ENCODE assay signal across 8 cellular contexts in genomic region chr5:2038337-2039179, GRCh38.
DNase-seq lines count a peak whose midpoint lies in the region; ATAC-seq and TF ChIP-seq lines count a peak whose summit lies in the region.

No MANE protein-coding gene starts in this region.

- no peak overlapping the region for H2AFZ ChIP-seq in OCI-LY1 (ENCODE audit: low read length)
- H2AFZ ChIP-seq in neuronal stem cell (ENCODE audit: low read length): peak overlapping the region; percentile 94

- H3K23ac ChIP-seq in neuronal stem cell (ENCODE audit: low read depth, low read length, poor library complexity): no peak overlapping the region

- no peak overlapping the region for H2AK5ac ChIP-seq in neuronal stem cell (ENCODE audit: low read depth, low read length)

- H2BK120ac ChIP-seq in neuronal stem cell (ENCODE audit: low read depth, low read length): no peak overlapping the region

- H3K79me1 ChIP-seq in neuronal stem cell (ENCODE audit: low read depth, low read length): no peaks in the 10 kb centered on the region

- DNase-seq in activated T-helper 1 cell treated with Interleukin-2 at 50 U/mL for 16 hours (ENCODE audit: low read depth) (peak; percentile 26), fibroblast of pulmonary artery (ENCODE audit: low read depth) (peak; percentile 42), neuronal stem cell (ENCODE audit: low spot score) (peak; percentile 92), superior temporal gyrus (ENCODE audit: extremely low spot score) (peak; percentile 63)

- H2BK5ac ChIP-seq in neuronal stem cell (ENCODE audit: low read length): no peak overlapping the region

- no peaks in the 10 kb centered on the region for H3K9me2 ChIP-seq in OCI-LY1 (ENCODE audit: low read depth, low read length)

- H3F3A ChIP-seq in OCI-LY1 (ENCODE audit: insufficient read depth, low read length): no peaks in the 10 kb centered on the region

- H3K27me3 ChIP-seq in BLaER1 treated with 17β-estradiol and CSF1 and Interleukin-3, amounts not matched to agents 10 nM and 100 nM: peaks cover 0 to 52% (median 6%) of the 10 kb centered on the region in 11 experiments; a peak in 9 of 22 replicates
- H3K27me3 ChIP-seq in OCI-LY1 (ENCODE audit: insufficient read depth, low read length) (no peaks in the 10 kb centered on the region), neuronal stem cell (ENCODE audit: control insufficient read depth in 3 of 3, insufficient read depth in 3 of 3, low read depth in 1 of 3, low read length in 3 of 3) (peaks cover 0 to 3% (median 0%) of the 10 kb centered on the region in 3 experiments)

- H4K8ac ChIP-seq in neuronal stem cell (ENCODE audit: low read depth, low read length): no peak overlapping the region

- peak overlapping the region; percentile 89 for H3K18ac ChIP-seq in neuronal stem cell (ENCODE audit: low read length)

- H4K20me1 ChIP-seq in BLaER1 treated with 17β-estradiol and CSF1 and Interleukin-3, amounts not matched to agents 10 nM and 100 nM: peaks cover 0 to 11% (median 0%) of the 10 kb centered on the region in 11 experiments; a peak in 2 of 22 replicates
- no peaks in the 10 kb centered on the region for H4K20me1 ChIP-seq in OCI-LY1 (ENCODE audit: insufficient read depth, low read length)

- H4K91ac ChIP-seq in neuronal stem cell (ENCODE audit: low read depth, low read length, poor library complexity): no peak overlapping the region

- peak overlapping the region; percentile 56 to 78 (median 66); a peak in 21 of 22 replicates for H3K9ac ChIP-seq in BLaER1 treated with 17β-estradiol and CSF1 and Interleukin-3, amounts not matched to agents 10 nM and 100 nM
- H3K9ac ChIP-seq in OCI-LY1 (ENCODE audit: low read length): no peak overlapping the region
- H3K9ac ChIP-seq in neuronal stem cell (ENCODE audit: low read depth, low read length, poor library complexity): peak overlapping the region; percentile 85

- peak; percentile 95 for ATAC-seq in GM19324 (IDR thresholded peaks at IDR 0.05; ENCODE audit: low FRiP score, unreplicated experiment)
- ATAC-seq in HG03439 (IDR thresholded peaks at IDR 0.05; ENCODE audit: unreplicated experiment): peak; percentile 92

- TF ChIP-seq CTCF in OCI-LY1 (IDR thresholded peaks at IDR 0.05; ENCODE audit: low read length): peak; percentile 87
- TF ChIP-seq CTCF in fibroblast of pulmonary artery (IDR thresholded peaks at IDR 0.05; ENCODE audit: low read length, missing control alignments): peak; percentile 46

- no peaks in the 10 kb centered on the region for H3K36me3 ChIP-seq in BLaER1 treated with 17β-estradiol and CSF1 and Interleukin-3, amounts not matched to agents 10 nM and 100 nM
- no peaks in the 10 kb centered on the region for H3K36me3 ChIP-seq in OCI-LY1 (ENCODE audit: insufficient read depth, low read length)
- H3K36me3 ChIP-seq in neuronal stem cell (replicated peaks in 1 of 2; ENCODE audit: control insufficient read depth in 2 of 2, insufficient read depth in 2 of 2, low read length in 2 of 2): no peaks in the 10 kb centered on the region

- peak overlapping the region; percentile 58 to 72 (median 65) for H3K4me3 ChIP-seq in BLaER1 treated with 17β-estradiol and CSF1 and Interleukin-3, amounts not matched to agents 10 nM and 100 nM
- H3K4me3 ChIP-seq in OCI-LY1 (ENCODE audit: low read depth, low read length, poor library complexity, severe bottlenecking) (peak overlapping the region; percentile 45), fibroblast of pulmonary artery (replicated peaks; ENCODE audit: low read depth, low read length) (no peak overlapping the region), neuronal stem cell (ENCODE audit: low read length in 2 of 2) (peak overlapping the region; percentile 9 to 75)

- H3K27ac ChIP-seq in BLaER1 treated with 17β-estradiol and CSF1 and Interleukin-3, amounts not matched to agents 10 nM and 100 nM: peak overlapping the region in 7 of 11 experiments; percentile 1 to 43 (median 25); a peak in 7 of 22 replicates
- H3K27ac ChIP-seq in OCI-LY1 (ENCODE audit: low read depth, low read length, poor library complexity, severe bottlenecking) (no peak overlapping the region), neuronal stem cell (replicated peaks; ENCODE audit: low read length) (no peak overlapping the region)

- peak overlapping the region; percentile 67 to 95 (median 89) for H3K4me2 ChIP-seq in BLaER1 treated with 17β-estradiol and CSF1 and Interleukin-3, amounts not matched to agents 10 nM and 100 nM
- H3K4me2 ChIP-seq in OCI-LY1 (ENCODE audit: low read length) (peak overlapping the region; percentile 31; the same call in 1 of the 2 replicates), neuronal stem cell (ENCODE audit: insufficient read depth, low read length, poor library complexity, severe bottlenecking) (peak overlapping the region; percentile 82)

- no peak overlapping the region for H3K4ac ChIP-seq in neuronal stem cell (ENCODE audit: low read length)

- H3K79me2 ChIP-seq in OCI-LY1 (ENCODE audit: insufficient read depth, low read length): no peaks in the 10 kb centered on the region

- H3K14ac ChIP-seq in neuronal stem cell (ENCODE audit: low read length): no peak overlapping the region

- H2BK15ac ChIP-seq in neuronal stem cell (ENCODE audit: low read length): no peak overlapping the region

- peaks cover 0 to 8% (median 4%) of the 10 kb centered on the region in 10 experiments; a peak in 10 of 20 replicates for H3K4me1 ChIP-seq in BLaER1 treated with 17β-estradiol and CSF1 and Interleukin-3, amounts not matched to agents 10 nM and 100 nM
- H3K4me1 ChIP-seq in OCI-LY1 (ENCODE audit: insufficient read depth, low read length, severe bottlenecking) (no peaks in the 10 kb centered on the region), neuronal stem cell (ENCODE audit: control insufficient read depth in 2 of 2, insufficient read depth in 1 of 2, low read depth in 1 of 2, low read length in 2 of 2) (no peaks in the 10 kb centered on the region)

- no CpG with 5 or more reads among the region's 57 CpGs for WGBS in neuronal stem cell (ENCODE audit: extremely low coverage in 2 of 2, insufficient read length in 2 of 2, insufficient replicate concordance in 1 of 2), 2 donors

- no peak overlapping the region for H2BK12ac ChIP-seq in neuronal stem cell (ENCODE audit: low read length)

- H3K9me3 ChIP-seq in BLaER1 treated with 17β-estradiol and CSF1 and Interleukin-3, amounts not matched to agents 10 nM and 100 nM (replicated peaks in 1 of 11): peaks cover under 1 to 5% (median 2%) of the 10 kb centered on the region in 11 experiments; a peak in 18 of 22 replicates
- H3K9me3 ChIP-seq in OCI-LY1 (ENCODE audit: low read length) (no peaks in the 10 kb centered on the region), neuronal stem cell (replicated peaks in 1 of 2; ENCODE audit: control insufficient read depth in 2 of 2, insufficient read depth in 1 of 2, low read depth in 1 of 2, low read length in 2 of 2) (peaks cover 0 to under 1% of the 10 kb centered on the region in 2 donors)

Comparison
In these comparisons a context has a peak if more than half of its experiments do, and no peak if none do; other contexts are left out.
1. H3K27ac ChIP-seq: peak in BLaER1 treated with 17β-estradiol and CSF1 and Interleukin-3, amounts not matched to agents 10 nM and 100 nM (7 of 11); none in OCI-LY1 (single experiment) and neuronal stem cell (single experiment).
2. H3K4me2 ChIP-seq: peak in every context shown above with its lines; median percentile 89 in BLaER1 treated with 17β-estradiol and CSF1 and Interleukin-3, amounts not matched to agents 10 nM and 100 nM; 82 in neuronal stem cell; 31 in OCI-LY1.
3. DNase-seq: peak in every context shown above with its lines; median percentile 92 in neuronal stem cell; 63 in superior temporal gyrus; 42 in fibroblast of pulmonary artery; 26 in activated T-helper 1 cell treated with Interleukin-2 at 50 U/mL for 16 hours.